ENCODE assay signal across 9 cellular contexts in genomic region chr1:50251592-50252165, GRCh38.
DNase-seq lines count a peak whose midpoint lies in the region; ATAC-seq and TF ChIP-seq lines count a peak whose summit lies in the region.
"Had no signal": no experiment of that assay in that cellular context is flagged by ENCODE, and none has a peak within 500 bp of the region (broad histone marks: within the 10 kb centered on the region; RNA-seq: fewer than 3 reads in every experiment).

No MANE protein-coding gene starts in this region.

- H3K36me3 Mint-ChIP-seq in type B pancreatic cell = no peaks in the 10 kb centered on the region

- no peak for TF ChIP-seq CTCF in OCI-LY1 (IDR thresholded peaks at IDR 0.05; ENCODE audit: low read length)
- TF ChIP-seq CTCF in type B pancreatic cell (conservative IDR thresholded peaks at IDR 0.05) = no peak
- no peak for TF ChIP-seq CTCF in osteoblast (IDR thresholded peaks at IDR 0.05; ENCODE audit: extremely low read depth, low read depth, low read length)

- H3K4me3 ChIP-seq in OCI-LY1 (ENCODE audit: low read depth, low read length, poor library complexity, severe bottlenecking) (peak overlapping the region; percentile 29), osteoblast (ENCODE audit: insufficient read depth, low read length) (no peak overlapping the region)
- H3K4me3 ChIP-seq: body of pancreas had no signal

- H3K27ac ChIP-seq in OCI-LY1 (ENCODE audit: low read depth, low read length, poor library complexity, severe bottlenecking) = peak overlapping the region; percentile 73
- H3K27ac ChIP-seq in osteoblast (ENCODE audit: low read depth, low read length) = no peak overlapping the region
- H3K27ac ChIP-seq: body of pancreas had no signal

- peaks cover 34% of the 10 kb centered on the region for H3K4me1 ChIP-seq in OCI-LY1 (ENCODE audit: insufficient read depth, low read length, severe bottlenecking)
- no peaks in the 10 kb centered on the region for H3K4me1 ChIP-seq in osteoblast (ENCODE audit: insufficient read depth, low read length)
- H3K4me1 ChIP-seq: body of pancreas had no signal

- peak overlapping the region; percentile 20; the same call in 1 of the 2 replicates for H3K9ac ChIP-seq in OCI-LY1 (ENCODE audit: low read length)

- H3K36me3 ChIP-seq in OCI-LY1 (ENCODE audit: insufficient read depth, low read length) = no peaks in the 10 kb centered on the region
- H3K36me3 ChIP-seq in osteoblast (ENCODE audit: insufficient read depth, low read length) = no peaks in the 10 kb centered on the region

- no peaks in the 10 kb centered on the region for H3K9me2 ChIP-seq in OCI-LY1 (ENCODE audit: low read depth, low read length)

- H3K4me3 Mint-ChIP-seq in type B pancreatic cell = peak overlapping the region; percentile 54

- H3K9me3 ChIP-seq in OCI-LY1 (ENCODE audit: low read length) (no peaks in the 10 kb centered on the region), osteoblast (ENCODE audit: low read depth, low read length) (no peaks in the 10 kb centered on the region)
- H3K9me3 ChIP-seq: body of pancreas had no signal

- ATAC-seq in HG03342 (IDR thresholded peaks at IDR 0.05; ENCODE audit: unreplicated experiment) = peak; percentile 95
- ATAC-seq: body of pancreas had no signal

- H2AFZ ChIP-seq in OCI-LY1 (ENCODE audit: low read length) = 0 out of 2 replicates have a peak overlapping the region, but pooled peaks have one; percentile 4
- H2AFZ ChIP-seq in osteoblast (ENCODE audit: low read length) = no peak overlapping the region

- H4K20me1 ChIP-seq in OCI-LY1 (ENCODE audit: insufficient read depth, low read length) (no peaks in the 10 kb centered on the region), osteoblast (ENCODE audit: insufficient read depth, low read length) (no peaks in the 10 kb centered on the region)

- H3K27me3 Mint-ChIP-seq in type B pancreatic cell = peaks cover 18% of the 10 kb centered on the region

- H3F3A ChIP-seq in OCI-LY1 (ENCODE audit: insufficient read depth, low read length) = no peaks in the 10 kb centered on the region

- H3K4me2 ChIP-seq in OCI-LY1 (ENCODE audit: low read length) (peak overlapping the region; percentile 46), osteoblast (ENCODE audit: insufficient read depth, low read length) (no peak overlapping the region)

- peak; percentile 15 to 65 for DNase-seq in NCI-H524 (lab: John Stamatoyannopoulos, UW)
- DNase-seq in NCI-H524 treated with DMSO at 0.1 percent for 48 hours (lab: John Stamatoyannopoulos, UW) = no peak
- no peak for DNase-seq in type B pancreatic cell (ENCODE audit: extremely low spot score, unreplicated experiment)
- no peak for DNase-seq in NCI-H1048 (lab: John Stamatoyannopoulos, UW)
- no peak for DNase-seq in NCI-H1694 (lab: John Stamatoyannopoulos, UW)
- no peak for DNase-seq in osteoblast (ENCODE audit: insufficient read length, low spot score, missing footprints)

- H3K27ac Mint-ChIP-seq in type B pancreatic cell = peak overlapping the region; percentile 66

- H3K79me2 ChIP-seq in OCI-LY1 (ENCODE audit: insufficient read depth, low read length) (no peaks in the 10 kb centered on the region), osteoblast (ENCODE audit: insufficient read depth, low read length) (no peaks in the 10 kb centered on the region)

- peaks cover 5% of the 10 kb centered on the region for H3K4me1 Mint-ChIP-seq in type B pancreatic cell (ENCODE audit: unreplicated experiment)

- H3K27me3 ChIP-seq in OCI-LY1 (ENCODE audit: insufficient read depth, low read length) (no peaks in the 10 kb centered on the region), osteoblast (ENCODE audit: insufficient read depth, low read length) (no peaks in the 10 kb centered on the region)
- H3K27me3 ChIP-seq: body of pancreas had no signal

- H3K9me3 Mint-ChIP-seq in type B pancreatic cell = no peaks in the 10 kb centered on the region

Comparison
In these comparisons a context has a peak if more than half of its experiments do, and no peak if none do; other contexts are left out.
1. DNase-seq: peak in NCI-H524 (2 of 2); none in NCI-H524 treated with DMSO at 0.1 percent for 48 hours (single experiment), type B pancreatic cell (single experiment), NCI-H1048 (single experiment), NCI-H1694 (single experiment) and osteoblast (single experiment).